Comparison of ENCODE assay signal across 8 cellular contexts in genomic region chr19:7830272-7830771, GRCh38. TPM values are rescaled to one million over a fixed set of nuclear protein-coding genes. Genes with fewer than 3 reads are reported as not detected.
DNase-seq lines count a peak whose midpoint lies in the region; ATAC-seq, FAIRE-seq and TF ChIP-seq lines count a peak whose summit lies in the region.

No MANE protein-coding gene starts in this region.

- peaks cover 14% of the 10 kb centered on the region for H3K4me1 Mint-ChIP-seq in activated CD4-positive, alpha-beta T cell treated with anti-CD3 and anti-CD28 coated beads for 36 hours
- peaks cover 14% of the 10 kb centered on the region for H3K4me1 Mint-ChIP-seq in activated CD8-positive, alpha-beta T cell treated with anti-CD3 and anti-CD28 coated beads for 36 hours (ENCODE audit: low read depth)

- no peaks in the 10 kb centered on the region for H3K36me3 Mint-ChIP-seq in activated CD4-positive, alpha-beta T cell treated with anti-CD3 and anti-CD28 coated beads for 36 hours (ENCODE audit: low read depth)
- no peaks in the 10 kb centered on the region for H3K36me3 Mint-ChIP-seq in activated CD8-positive, alpha-beta T cell treated with anti-CD3 and anti-CD28 coated beads for 36 hours (ENCODE audit: low read depth)

- peak overlapping the region; percentile 78 for H3K4me2 ChIP-seq in keratinocyte (ENCODE audit: control insufficient read depth, extremely low read depth, insufficient read depth, low read depth, low read length)

- TF ChIP-seq POLR2A in stomach (IDR thresholded peaks at IDR 0.05): no peak

- no peaks in the 10 kb centered on the region for H3K9me3 Mint-ChIP-seq in activated CD4-positive, alpha-beta T cell treated with anti-CD3 and anti-CD28 coated beads for 36 hours (ENCODE audit: low read depth)
- H3K9me3 Mint-ChIP-seq in activated CD8-positive, alpha-beta T cell treated with anti-CD3 and anti-CD28 coated beads for 36 hours: no peaks in the 10 kb centered on the region

- H3K9ac ChIP-seq in keratinocyte (ENCODE audit: control insufficient read depth, extremely low read depth, insufficient read depth, low read length): peak overlapping the region; percentile 72

- H3K4me3 ChIP-seq in keratinocyte (ENCODE audit: control insufficient read depth in 2 of 3, extremely low read depth in 1 of 3, insufficient read depth in 2 of 3, low read depth in 1 of 3, low read length in 3 of 3) (peak overlapping the region; percentile 56 to 88 (median 67)), stomach (peak overlapping the region; percentile 86 to 99 (median 89))

- peak; percentile 13 for DNase-seq in activated CD4-positive, alpha-beta T cell treated with anti-CD3 and anti-CD28 coated beads for 36 hours
- no peak for DNase-seq in activated CD4-positive, alpha-beta T cell treated with anti-CD3 and anti-CD28 coated beads, Interleukin-2, amount 50 U/mL, for 4 hours
- no peak for DNase-seq in activated CD8-positive, alpha-beta T cell treated with anti-CD3 and anti-CD28 coated beads for 36 hours
- no peak for DNase-seq in keratinocyte (ENCODE audit: low read depth, low spot score)
- DNase-seq in stomach: no peak
- DNase-seq in HPDE6-E6E7 (ENCODE audit: extremely low spot score): no peak
- DNase-seq in NCI-H2227 treated with DMSO at 0.1 percent for 48 hours (lab: John Stamatoyannopoulos, UW): no peak
- no peak for DNase-seq in GM19239 (ENCODE audit: insufficient read length, low spot score)

- peaks cover 2% of the 10 kb centered on the region for H3K27me3 Mint-ChIP-seq in activated CD4-positive, alpha-beta T cell treated with anti-CD3 and anti-CD28 coated beads for 36 hours
- peaks cover 3% of the 10 kb centered on the region for H3K27me3 Mint-ChIP-seq in activated CD8-positive, alpha-beta T cell treated with anti-CD3 and anti-CD28 coated beads for 36 hours

- intact Hi-C loops in activated CD4-positive, alpha-beta T cell treated with anti-CD3 and anti-CD28 coated beads for 36 hours (cut with DNase I, micrococcal nuclease): loop anchor here in 1 of 2 experiments (1.0 kb wide), 4 partner anchors 193 to 560 kb away; partner anchors contain the start of genes RAB11B and STXBP2
- intact Hi-C loops in activated CD8-positive, alpha-beta T cell treated with anti-CD3 and anti-CD28 coated beads for 36 hours (cut with micrococcal nuclease): no loop called here
- intact Hi-C loops in stomach (cut with DNase I; ENCODE audit: low total_unique reads): no loop called here

- FAIRE-seq in keratinocyte (lab: Jason Lieb, UNC) (no peak), GM19239 (lab: Jason Lieb, UNC) (no peak)

- no peaks in the 10 kb centered on the region for H4K20me1 ChIP-seq in keratinocyte (ENCODE audit: control insufficient read depth, extremely low read depth, insufficient read depth, low read length)

- CTCF ChIA-PET in activated CD4-positive, alpha-beta T cell treated with anti-CD3 and anti-CD28 coated beads for 36 hours (lab: Charles Lee): interaction anchor here (1.0 kb wide), 1 partner anchor 19 kb away, joined by 3 read pairs; no protein-coding TSS in a partner anchor
- CTCF ChIA-PET in activated CD8-positive, alpha-beta T cell treated with anti-CD3 and anti-CD28 coated beads for 36 hours (lab: Charles Lee): interaction anchor here (1.7 to 2.4 kb wide), 2 partner anchors 39 to 172 kb away, joined by 4 to 11 read pairs; no protein-coding TSS in a partner anchor

- POLR2A ChIA-PET in activated CD4-positive, alpha-beta T cell treated with anti-CD3 and anti-CD28 coated beads for 36 hours (lab: Charles Lee): no interaction called here
- POLR2A ChIA-PET in activated CD8-positive, alpha-beta T cell treated with anti-CD3 and anti-CD28 coated beads for 36 hours (lab: Charles Lee): no interaction called here

- peaks cover 3% of the 10 kb centered on the region for H3K9me1 ChIP-seq in keratinocyte (ENCODE audit: control insufficient read depth, extremely low read depth, insufficient read depth, low read length)

- H3K27ac ChIP-seq in keratinocyte (ENCODE audit: control insufficient read depth, insufficient read depth, low read length) (peak overlapping the region; percentile 26), stomach (peak overlapping the region in 4 of 5 donors; percentile 24 to 82 (median 68))

- H3K4me1 ChIP-seq in keratinocyte (ENCODE audit: control insufficient read depth, extremely low read depth, insufficient read depth, low read length) (peaks cover 34% of the 10 kb centered on the region), stomach (peaks cover 13 to 52% (median 49%) of the 10 kb centered on the region in 4 donors)

- no peak for TF ChIP-seq CTCF in activated CD8-positive, alpha-beta T cell treated with anti-CD3 and anti-CD28 coated beads for 36 hours (IDR thresholded peaks at IDR 0.05)
- TF ChIP-seq CTCF in keratinocyte (optimal IDR thresholded peaks at IDR 0.05 in 1 of 3, IDR thresholded peaks at IDR 0.05 in 1 of 3, conservative IDR thresholded peaks at IDR 0.05 in 1 of 3; ENCODE audit: extremely low read depth in 1 of 3, insufficient read depth in 2 of 3, low read length in 3 of 3) (no peak), stomach (IDR thresholded peaks at IDR 0.05) (no peak)

- H3K9me3 ChIP-seq in keratinocyte (ENCODE audit: control insufficient read depth, low read depth, low read length): no peaks in the 10 kb centered on the region
- no peaks in the 10 kb centered on the region for H3K9me3 ChIP-seq in stomach

- H2AFZ ChIP-seq in keratinocyte (ENCODE audit: control insufficient read depth, low read length): no peak overlapping the region

- 1 to 10% (median 2%) methylated on average over 7 to 52 of the region's 53 CpGs; no CpG with 5 or more reads in 1 of the 5 donors for WGBS in stomach, 5 donors

- H3K36me3 ChIP-seq in keratinocyte (ENCODE audit: control insufficient read depth in 2 of 2, extremely low read depth in 1 of 2, insufficient read depth in 2 of 2, low read length in 2 of 2): no peaks in the 10 kb centered on the region
- H3K36me3 ChIP-seq in stomach: no peaks in the 10 kb centered on the region

- no peak for TF ChIP-seq EP300 in stomach (IDR thresholded peaks at IDR 0.05)

- dilution Hi-C loops in keratinocyte (cut with MboI; ENCODE audit: extremely low pct_ligation_motif_present, low sequenced_read_pairs): no loop called here

- H3K4me3 Mint-ChIP-seq in activated CD4-positive, alpha-beta T cell treated with anti-CD3 and anti-CD28 coated beads for 36 hours: peak overlapping the region; percentile 83
- H3K4me3 Mint-ChIP-seq in activated CD8-positive, alpha-beta T cell treated with anti-CD3 and anti-CD28 coated beads for 36 hours: peak overlapping the region; percentile 67

- no peak overlapping the region for H3K27ac Mint-ChIP-seq in activated CD4-positive, alpha-beta T cell treated with anti-CD3 and anti-CD28 coated beads for 36 hours
- H3K27ac Mint-ChIP-seq in activated CD8-positive, alpha-beta T cell treated with anti-CD3 and anti-CD28 coated beads for 36 hours: no peak overlapping the region

- H3K27me3 ChIP-seq in keratinocyte (ENCODE audit: control insufficient read depth, extremely low read depth, insufficient read depth, low read length) (no peaks in the 10 kb centered on the region), stomach (no peaks in the 10 kb centered on the region)

- ATAC-seq in activated CD4-positive, alpha-beta T cell treated with anti-CD3 and anti-CD28 coated beads for 36 hours: peak; percentile 0
- ATAC-seq in activated CD8-positive, alpha-beta T cell treated with anti-CD3 and anti-CD28 coated beads for 36 hours: no peak

- H3K79me2 ChIP-seq in keratinocyte (ENCODE audit: control insufficient read depth, insufficient read depth, low read length): peaks cover 9% of the 10 kb centered on the region

RNA-seq across cellular contexts. Expression of gene EVI5L, which starts 0.3 kb away (rescaled TPM):
- total RNA-seq in activated CD4-positive, alpha-beta T cell treated with anti-CD3 and anti-CD28 coated beads for 36 hours: 1 to 10 TPM; 4.8 to 5.9 TPM
- total RNA-seq in activated CD8-positive, alpha-beta T cell treated with anti-CD3 and anti-CD28 coated beads for 36 hours: 1 to 10 TPM; 3.4 to 3.9 TPM
- polyA plus RNA-seq in keratinocyte (7.5 to 14.8 TPM (median 8.5 TPM) in 3 replicates), stomach (1 to 10 TPM; 5.1 to 8.2 (median 7.8) TPM)
- polyA plus RNA-seq in keratinocyte (2011; ENCODE audit: low read depth): 7.9 TPM
- polyA plus RNA-seq in keratinocyte (2011; cell fraction: cytosol; rRNA removed): 13.9 and 14.5 TPM in 2 replicates
- polyA plus RNA-seq in keratinocyte (2011; cell fraction: nucleus; rRNA removed): 18.2 and 28.8 TPM in 2 replicates
- 13.3 and 15.3 TPM in 2 replicates for polyA plus RNA-seq in keratinocyte (2012; ENCODE audit: low replicate concordance)
- 21.3 to 84.7 TPM (median 38.6 TPM) in 3 replicates for polyA minus RNA-seq in keratinocyte
- polyA minus RNA-seq in keratinocyte (2011; cell fraction: cytosol; rRNA and poly(A)+ RNA removed): 23.8 TPM
- polyA minus RNA-seq in keratinocyte (2011; cell fraction: nucleus; rRNA and poly(A)+ RNA removed): 9.5 and 11.1 TPM in 2 replicates
- 10 to 100 TPM in 2 of 5 donors, 1 to 10 TPM in 3; 4.9 to 31.6 (median 9.3) TPM for total RNA-seq in stomach

RNA-seq across cellular contexts. Expression of gene PRR36, which starts 43.9 kb away (rescaled TPM):
- under 1 TPM; 0.09 to 0.14 TPM for total RNA-seq in activated CD4-positive, alpha-beta T cell treated with anti-CD3 and anti-CD28 coated beads for 36 hours
- under 1 TPM in 1 of 2 experiments, not detected in 1; 0.20 TPM for total RNA-seq in activated CD8-positive, alpha-beta T cell treated with anti-CD3 and anti-CD28 coated beads for 36 hours
- polyA plus RNA-seq in keratinocyte (0.05 TPM in 2 of 3 replicates, not detected in the other), stomach (under 1 TPM; 0.45 to 0.61 (median 0.50) TPM)
- not detected for polyA plus RNA-seq in keratinocyte (2011; ENCODE audit: low read depth)
- polyA plus RNA-seq in keratinocyte (2011; cell fraction: cytosol; rRNA removed): 0.04 and 0.08 TPM in 2 replicates
- polyA plus RNA-seq in keratinocyte (2011; cell fraction: nucleus; rRNA removed): 0.04 and 0.07 TPM in 2 replicates
- 0.08 and 0.21 TPM in 2 replicates for polyA plus RNA-seq in keratinocyte (2012; ENCODE audit: low replicate concordance)
- polyA minus RNA-seq in keratinocyte: not detected in 3 replicates
- polyA minus RNA-seq in keratinocyte (2011; cell fraction: cytosol; rRNA and poly(A)+ RNA removed): not detected
- polyA minus RNA-seq in keratinocyte (2011; cell fraction: nucleus; rRNA and poly(A)+ RNA removed): not detected in 2 replicates
- under 1 TPM in 1 of 5 donors, not detected in 4; 0.18 TPM for total RNA-seq in stomach

RNA-seq across cellular contexts. Expression of gene LRRC8E, which starts 58.0 kb away (rescaled TPM):
- total RNA-seq in activated CD4-positive, alpha-beta T cell treated with anti-CD3 and anti-CD28 coated beads for 36 hours: not detected
- not detected for total RNA-seq in activated CD8-positive, alpha-beta T cell treated with anti-CD3 and anti-CD28 coated beads for 36 hours
- polyA plus RNA-seq in keratinocyte (11.5 to 22.2 TPM (median 13.5 TPM) in 3 replicates), stomach (1 to 10 TPM in 2 of 3 donors, under 1 TPM in 1; 0.93 to 2.1 (median 1.7) TPM)
- 8.9 TPM for polyA plus RNA-seq in keratinocyte (2011; ENCODE audit: low read depth)
- polyA plus RNA-seq in keratinocyte (2011; cell fraction: cytosol; rRNA removed): 6.2 and 7.4 TPM in 2 replicates
- polyA plus RNA-seq in keratinocyte (2011; cell fraction: nucleus; rRNA removed): 23.6 and 28.4 TPM in 2 replicates
- 10.5 and 20.0 TPM in 2 replicates for polyA plus RNA-seq in keratinocyte (2012; ENCODE audit: low replicate concordance)
- 14.7 to 18.5 TPM (median 18.4 TPM) in 3 replicates for polyA minus RNA-seq in keratinocyte
- polyA minus RNA-seq in keratinocyte (2011; cell fraction: cytosol; rRNA and poly(A)+ RNA removed): 12.5 TPM
- 25.3 and 31.3 TPM in 2 replicates for polyA minus RNA-seq in keratinocyte (2011; cell fraction: nucleus; rRNA and poly(A)+ RNA removed)
- 10 to 100 TPM in 1 of 5 donors, 1 to 10 TPM in 2, under 1 TPM in 1, not detected in 1; 0.58 to 12.5 (median 2.5) TPM for total RNA-seq in stomach
